ENCODE assay signal across 26 cellular contexts in the genomic region with DNA sequence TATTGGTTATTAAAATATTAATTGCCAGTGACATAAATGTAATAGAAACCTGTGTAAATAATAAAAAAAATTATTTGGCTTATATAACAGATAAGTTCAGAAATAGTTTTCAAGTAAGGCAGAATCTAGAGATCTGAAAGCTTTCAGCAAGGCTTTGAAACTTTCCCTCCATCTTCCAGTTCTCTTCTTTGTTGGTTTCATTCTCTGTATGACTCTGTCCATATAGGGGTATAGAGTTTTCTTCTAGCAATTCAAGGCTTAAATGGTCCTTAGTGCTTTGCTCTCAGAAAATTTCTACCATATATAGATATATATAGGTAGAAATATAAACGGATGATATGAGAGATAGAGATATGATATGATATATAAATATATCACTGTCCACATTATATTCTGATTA.
"Had no signal": no experiment of that assay in that cellular context is flagged by ENCODE, and none has a peak within 500 bp of the region (broad histone marks: within the 10 kb centered on the region; RNA-seq: fewer than 3 reads in every experiment).

No MANE protein-coding gene starts in this region.

- H3K4me3 Mint-ChIP-seq: activated naive CD4-positive, alpha-beta T cell treated with anti-CD3 and anti-CD28 coated beads, Interleukin-2, amount 10 ng/mL, durations not matched to agents 7 days and 5 days; activated naive CD8-positive, alpha-beta T cell treated with anti-CD3 and anti-CD28 coated beads, Interleukin-2, amount 10 ng/mL, durations not matched to agents 7 days and 5 days; activated T-helper 1 cell treated with anti-CD3 and anti-CD28 coated beads, Interleukin-12 subunit alpha, Interleukin-12 subunit beta, Interleukin-2, Interleukin-4 antibody, amounts not matched to agents 30 ng/mL and 10 ng/mL and 1 ng/mL, durations not matched to agents 14 hours and 24 hours and 36 hours; brain; natural killer cell treated with Interleukin-12 subunit alpha and Interleukin-12 subunit beta and Interleukin-15 and Interleukin-18, amount 100 ng/mL, for 72 hours had no signal

- H3K4me1 ChIP-seq: ascending aorta, colonic mucosa, gastrocnemius medialis, suprapubic skin, tibial artery had no signal

- H3K27me3 Mint-ChIP-seq: activated naive CD4-positive, alpha-beta T cell treated with anti-CD3 and anti-CD28 coated beads, Interleukin-2, amount 10 ng/mL, durations not matched to agents 7 days and 5 days; activated naive CD8-positive, alpha-beta T cell treated with anti-CD3 and anti-CD28 coated beads, Interleukin-2, amount 10 ng/mL, durations not matched to agents 7 days and 5 days; brain; natural killer cell treated with Interleukin-12 subunit alpha and Interleukin-12 subunit beta and Interleukin-15 and Interleukin-18, amount 100 ng/mL, for 72 hours had no signal

- H3K9me3 ChIP-seq: ascending aorta, colonic mucosa, gastrocnemius medialis, mucosa of descending colon, suprapubic skin, tibial artery had no signal

- ATAC-seq: gastrocnemius medialis; left ventricle myocardium superior; mucosa of descending colon; natural killer cell treated with Interleukin-12 subunit alpha and Interleukin-12 subunit beta and Interleukin-15 and Interleukin-18, amount 100 ng/mL, for 72 hours; right cardiac atrium had no signal

- DNase-seq: activated CD4-positive, alpha-beta T cell treated with anti-CD3 and anti-CD28 coated beads for 4 hours; activated CD4-positive, alpha-beta T cell treated with anti-CD3 and anti-CD28 coated beads, Interleukin-2, amount 50 U/mL, for 48 hours; activated CD8-positive, alpha-beta memory T cell treated with anti-CD3 and anti-CD28 coated beads for 24 hours; activated gamma-delta T cell; activated naive CD4-positive, alpha-beta T cell treated with anti-CD3 and anti-CD28 coated beads, Interleukin-2, amount 10 ng/mL, durations not matched to agents 7 days and 5 days; activated naive CD8-positive, alpha-beta T cell treated with anti-CD3 and anti-CD28 coated beads, Interleukin-2, amount 10 ng/mL, durations not matched to agents 7 days and 5 days; cerebellar nuclear complex; colonic mucosa; effector memory CD4-positive, alpha-beta T cell; gastrocnemius medialis; glutamatergic neuron; islet precursor cell; left ventricle myocardium superior; mucosa of descending colon; posterior cingulate gyrus; right cardiac atrium; stimulated activated CD4-positive, alpha-beta T cell treated with anti-CD3 and anti-CD28 coated beads, Interleukin-15, amount 100 ng/mL, for 24 hours; stimulated activated CD4-positive, alpha-beta T cell treated with anti-CD3 and anti-CD28 coated beads, Interleukin-2, amount 100 ng/mL, for 24 hours; stimulated activated naive CD4-positive, alpha-beta T cell; tibial artery had no signal

- H3K36me3 ChIP-seq: ascending aorta, cardiac muscle cell, colonic mucosa, gastrocnemius medialis, suprapubic skin, tibial artery had no signal

- H3K27me3 ChIP-seq: ascending aorta, cardiac muscle cell, colonic mucosa, gastrocnemius medialis, suprapubic skin, tibial artery had no signal

- H3K4me3 ChIP-seq: ascending aorta, cardiac muscle cell, colonic mucosa, gastrocnemius medialis, mucosa of descending colon, suprapubic skin, tibial artery had no signal

- H3K9me3 Mint-ChIP-seq: activated naive CD4-positive, alpha-beta T cell treated with anti-CD3 and anti-CD28 coated beads, Interleukin-2, amount 10 ng/mL, durations not matched to agents 7 days and 5 days; activated T-helper 1 cell treated with anti-CD3 and anti-CD28 coated beads, Interleukin-12 subunit alpha, Interleukin-12 subunit beta, Interleukin-2, Interleukin-4 antibody, amounts not matched to agents 30 ng/mL and 10 ng/mL and 1 ng/mL, durations not matched to agents 14 hours and 24 hours and 36 hours had no signal

- H3K4me1 Mint-ChIP-seq: activated naive CD4-positive, alpha-beta T cell treated with anti-CD3 and anti-CD28 coated beads, Interleukin-2, amount 10 ng/mL, durations not matched to agents 7 days and 5 days; activated naive CD8-positive, alpha-beta T cell treated with anti-CD3 and anti-CD28 coated beads, Interleukin-2, amount 10 ng/mL, durations not matched to agents 7 days and 5 days had no signal

- H3K27ac Mint-ChIP-seq: activated naive CD4-positive, alpha-beta T cell treated with anti-CD3 and anti-CD28 coated beads, Interleukin-2, amount 10 ng/mL, durations not matched to agents 7 days and 5 days; activated naive CD8-positive, alpha-beta T cell treated with anti-CD3 and anti-CD28 coated beads, Interleukin-2, amount 10 ng/mL, durations not matched to agents 7 days and 5 days; activated T-helper 1 cell treated with anti-CD3 and anti-CD28 coated beads, Interleukin-12 subunit alpha, Interleukin-12 subunit beta, Interleukin-2, Interleukin-4 antibody, amounts not matched to agents 30 ng/mL and 10 ng/mL and 1 ng/mL, durations not matched to agents 14 hours and 24 hours and 36 hours; brain; natural killer cell treated with Interleukin-12 subunit alpha and Interleukin-12 subunit beta and Interleukin-15 and Interleukin-18, amount 100 ng/mL, for 72 hours had no signal

- H3K27ac ChIP-seq: ascending aorta, cardiac muscle cell, colonic mucosa, gastrocnemius medialis, suprapubic skin, tibial artery had no signal

- H3K36me3 Mint-ChIP-seq: activated naive CD4-positive, alpha-beta T cell treated with anti-CD3 and anti-CD28 coated beads, Interleukin-2, amount 10 ng/mL, durations not matched to agents 7 days and 5 days; activated naive CD8-positive, alpha-beta T cell treated with anti-CD3 and anti-CD28 coated beads, Interleukin-2, amount 10 ng/mL, durations not matched to agents 7 days and 5 days; brain; natural killer cell treated with Interleukin-12 subunit alpha and Interleukin-12 subunit beta and Interleukin-15 and Interleukin-18, amount 100 ng/mL, for 72 hours had no signal
